8 cellular contexts compared by ENCODE assay signal in the genomic region with DNA sequence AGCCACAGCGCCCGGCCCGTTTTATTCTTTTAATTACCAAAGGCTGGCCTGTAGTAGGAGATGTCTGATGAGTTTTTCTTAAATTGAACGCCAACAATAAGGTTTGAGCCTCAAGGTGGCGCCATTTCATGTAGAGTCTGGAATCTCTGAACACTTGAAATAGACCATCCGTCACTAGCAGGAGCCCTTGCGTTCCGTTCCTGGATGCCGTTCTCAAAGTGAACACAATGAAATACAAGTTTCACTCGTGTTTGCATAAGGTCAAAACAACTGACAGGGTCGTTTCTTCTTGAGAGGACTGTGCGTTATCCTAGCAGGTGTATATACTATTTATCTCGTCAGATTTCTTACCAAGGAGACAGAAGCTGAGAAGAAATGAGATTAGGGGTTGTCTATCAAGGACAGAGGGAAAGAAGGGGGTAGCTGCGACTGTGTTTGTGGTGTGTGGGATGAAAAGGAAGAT. TPM values are rescaled to one million over a fixed set of nuclear protein-coding genes. Genes with fewer than 3 reads are reported as not detected.
DNase-seq lines count a peak whose midpoint lies in the region; ATAC-seq and TF ChIP-seq lines count a peak whose summit lies in the region.

No MANE protein-coding gene starts in this region.

- no peak overlapping the region for H3K27ac ChIP-seq in RWPE2 (ENCODE audit: poor library complexity, severe bottlenecking)
- H3K27ac ChIP-seq in testis, result no peak overlapping the region

- ATAC-seq in RWPE2 (ENCODE audit: low read depth) (peak; percentile 55; the same call in 2 of the 3 replicates), GM19455 (IDR thresholded peaks at IDR 0.05; ENCODE audit: unreplicated experiment) (no peak)
- ATAC-seq in activated T-helper 17 cell treated with anti-CD3 and anti-CD28 coated beads, Interleukin-2, amount 50 U/mL, for 72 hours (replicated peaks), result peak; percentile 66

- peaks cover 23% of the 10 kb centered on the region for H3K27me3 Mint-ChIP-seq in activated T-helper 17 cell treated with anti-CD3 and anti-CD28 coated beads, Interleukin-2, amount 50 U/mL, for 72 hours

- H3K9me3 Mint-ChIP-seq in activated T-helper 17 cell treated with anti-CD3 and anti-CD28 coated beads, Interleukin-2, amount 50 U/mL, for 72 hours, result no peaks in the 10 kb centered on the region

- peaks cover 38% of the 10 kb centered on the region for H3K27me3 ChIP-seq in MG63
- H3K27me3 ChIP-seq in RWPE2 (ENCODE audit: insufficient read depth, poor library complexity, severe bottlenecking), result peaks cover 28% of the 10 kb centered on the region
- H3K27me3 ChIP-seq in testis, result no peaks in the 10 kb centered on the region

- H3K27ac Mint-ChIP-seq in activated T-helper 17 cell treated with anti-CD3 and anti-CD28 coated beads, Interleukin-2, amount 50 U/mL, for 72 hours, result no peak overlapping the region

- intact Hi-C loops in testis (cut with DNase I; ENCODE audit: low total_unique reads), result loop anchor here (5.0 kb wide), 1 partner anchor 141 kb away; no protein-coding TSS in a partner anchor

- no peaks in the 10 kb centered on the region for H3K36me3 Mint-ChIP-seq in activated T-helper 17 cell treated with anti-CD3 and anti-CD28 coated beads, Interleukin-2, amount 50 U/mL, for 72 hours (ENCODE audit: low read depth)

- no peaks in the 10 kb centered on the region for H3K9me3 ChIP-seq in MG63
- H3K9me3 ChIP-seq in RWPE2 (ENCODE audit: severe bottlenecking), result no peaks in the 10 kb centered on the region
- H3K9me3 ChIP-seq in testis, result no peaks in the 10 kb centered on the region

- H3K4me1 ChIP-seq in RWPE2 (ENCODE audit: insufficient read depth, poor library complexity, severe bottlenecking), result no peaks in the 10 kb centered on the region
- H3K4me1 ChIP-seq in testis, result no peaks in the 10 kb centered on the region

- peak overlapping the region; percentile 29 for H3K4me3 Mint-ChIP-seq in activated T-helper 17 cell treated with anti-CD3 and anti-CD28 coated beads, Interleukin-2, amount 50 U/mL, for 72 hours

- WGBS in testis, 2 donors, result 4 to 7% methylated on average over 14 of the region's 14 CpGs

- H3K36me3 ChIP-seq in MG63 (no peaks in the 10 kb centered on the region), RWPE2 (ENCODE audit: low read depth) (no peaks in the 10 kb centered on the region), testis (ENCODE audit: low read depth, missing control alignments) (no peaks in the 10 kb centered on the region)

- no peak for TF ChIP-seq POLR2A in testis (IDR thresholded peaks at IDR 0.05)

- H3K4me3 ChIP-seq in MG63 (no peak overlapping the region), RWPE2 (ENCODE audit: severe bottlenecking) (no peak overlapping the region), fibroblast of the aortic adventitia (ENCODE audit: low read depth, low read length) (no peak overlapping the region), testis (no peak overlapping the region)

- H3K4me1 Mint-ChIP-seq in activated T-helper 17 cell treated with anti-CD3 and anti-CD28 coated beads, Interleukin-2, amount 50 U/mL, for 72 hours, result peaks cover 4% of the 10 kb centered on the region

- DNase-seq in DMS53 (lab: John Stamatoyannopoulos, UW) (peak; percentile 95), MG63 (peak; percentile 42), RWPE2 (ENCODE audit: low spot score) (no peak), fibroblast of the aortic adventitia (ENCODE audit: low read depth) (peak; percentile 84), occipital lobe (lab: John Stamatoyannopoulos, UW) (peak; percentile 60), testis (peak; percentile 96)

- TF ChIP-seq CTCF in RWPE2 (IDR thresholded peaks at IDR 0.05; ENCODE audit: poor library complexity, severe bottlenecking) (peak; percentile 57), fibroblast of the aortic adventitia (IDR thresholded peaks at IDR 0.05; ENCODE audit: insufficient read depth, low read length) (peak; percentile 60), testis (IDR thresholded peaks at IDR 0.05) (peak; percentile 44 to 73 (median 70))

RNA-seq across cellular contexts. Expression of gene SCGB1D1, which starts 18.7 kb away (rescaled TPM):
- total RNA-seq in MG63 (2014; rRNA removed; shearing (Covaris generic); ENCODE audit: low replicate concordance), result not detected in 2 replicates
- total RNA-seq in activated T-helper 17 cell treated with anti-CD3 and anti-CD28 coated beads, Interleukin-2, amount 50 U/mL, for 72 hours, result not detected
- not detected in 2 replicates for total RNA-seq in fibroblast of the aortic adventitia (ENCODE audit: low replicate concordance)
- not detected for total RNA-seq in occipital lobe
- total RNA-seq in testis, result not detected
- polyA plus RNA-seq in testis (ENCODE audit: insufficient read depth, low read depth, low replicate concordance), result not detected

RNA-seq across cellular contexts. Expression of gene SCGB2A1, which starts 37.2 kb away (rescaled TPM):
- total RNA-seq in MG63 (2014; rRNA removed; shearing (Covaris generic); ENCODE audit: low replicate concordance), result not detected in 2 replicates
- total RNA-seq in activated T-helper 17 cell treated with anti-CD3 and anti-CD28 coated beads, Interleukin-2, amount 50 U/mL, for 72 hours, result not detected
- total RNA-seq in fibroblast of the aortic adventitia (ENCODE audit: low replicate concordance), result not detected in 2 replicates
- not detected for total RNA-seq in occipital lobe
- total RNA-seq in testis, result not detected
- 10.3 TPM for polyA plus RNA-seq in testis (ENCODE audit: insufficient read depth, low read depth, low replicate concordance)

RNA-seq across cellular contexts. Expression of gene INCENP, which starts 47.5 kb away (rescaled TPM):
- 20.5 and 46.2 TPM in 2 replicates for total RNA-seq in MG63 (2014; rRNA removed; shearing (Covaris generic); ENCODE audit: low replicate concordance)
- 100 to 1,000 TPM; 125 to 142 TPM for total RNA-seq in activated T-helper 17 cell treated with anti-CD3 and anti-CD28 coated beads, Interleukin-2, amount 50 U/mL, for 72 hours
- total RNA-seq in fibroblast of the aortic adventitia (ENCODE audit: low replicate concordance), result 3.2 and 47.5 TPM in 2 replicates
- total RNA-seq in occipital lobe, result 25.1 TPM
- 10 to 100 TPM; 42.0 to 46.6 TPM for total RNA-seq in testis
- polyA plus RNA-seq in testis (ENCODE audit: insufficient read depth, low read depth, low replicate concordance), result 25.0 TPM
